8 cellular contexts compared by ENCODE assay signal in the genomic region with DNA sequence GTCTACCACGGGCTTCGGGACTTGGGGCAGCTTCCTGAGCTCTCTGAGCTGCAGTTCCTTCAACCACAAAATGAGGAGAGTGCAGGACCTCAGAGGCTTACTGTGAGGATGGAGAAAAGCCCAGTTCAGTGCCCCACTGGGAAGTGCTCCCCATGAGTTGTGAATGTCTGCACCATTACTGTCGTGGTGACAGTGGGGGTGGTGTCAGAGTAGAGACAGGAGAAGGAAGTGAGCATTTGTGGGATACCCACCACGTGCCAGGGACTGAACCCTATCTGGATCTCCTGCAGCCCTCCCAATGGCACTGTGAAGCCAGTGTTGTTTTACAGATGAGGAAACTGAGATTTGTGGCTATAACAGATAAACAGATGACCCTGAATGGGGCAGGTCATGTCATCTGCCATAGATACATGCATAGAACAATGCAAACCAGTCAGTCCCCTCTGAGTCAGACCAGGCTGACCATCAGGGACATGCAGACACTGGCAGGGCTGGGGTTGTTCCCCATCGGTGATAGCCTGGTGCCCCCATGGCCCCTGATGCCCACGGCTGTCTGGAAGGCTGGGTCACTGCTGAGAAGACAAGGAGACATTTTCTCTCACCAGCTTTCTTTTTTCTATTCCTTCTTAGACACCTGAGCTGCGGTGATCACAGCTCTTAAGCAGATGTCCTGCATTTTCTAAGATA.
A peak's percentile ranks its signal among the peaks of the same experiment; 100 is the strongest.
DNase-seq lines count a peak whose midpoint lies in the region; ATAC-seq, FAIRE-seq and TF ChIP-seq lines count a peak whose summit lies in the region.

No MANE protein-coding gene starts in this region.

- in situ Hi-C loops in HepG2 (cut with HindIII; ENCODE audit: extremely low pct_ligation_motif_present, low pct_unique_long_range_greater_than_20kb), result no loop called here

- TF ChIP-seq POLR2A in HepG2 (IDR thresholded peaks at IDR 0.05; ENCODE audit: insufficient read depth in 1 of 2, low read depth in 2 of 2, low read length in 2 of 2), result no peak
- no peak for TF ChIP-seq POLR2A in vagina (IDR thresholded peaks at IDR 0.05)

- peaks cover 10% of the 10 kb centered on the region for H4K20me1 ChIP-seq in HepG2 (ENCODE audit: insufficient read depth, low read length)

- intact Hi-C loops in left ventricle myocardium inferior (cut with micrococcal nuclease), result loop anchor here (10.0 kb wide), 1 partner anchor 113 kb away; no protein-coding TSS in a partner anchor
- intact Hi-C loops in left ventricle myocardium superior (cut with micrococcal nuclease), result no loop called here
- intact Hi-C loops in activated B cell treated with CpG ODN at 0.5 μM for 24 hours (cut with micrococcal nuclease), result loop anchor here (5.0 kb wide), 3 partner anchors 60 to 140 kb away; partner anchors contain the start of gene EMILIN2
- intact Hi-C loops in HepG2 (cut with micrococcal nuclease; ENCODE audit: unreplicated experiment), result loop anchor here (10.0 kb wide), 1 partner anchor 143 kb away; no protein-coding TSS in a partner anchor
- intact Hi-C loops in vagina (cut with DNase I), result loop anchor here (10.0 kb wide), 1 partner anchor 143 kb away; no protein-coding TSS in a partner anchor

- no peak for TF ChIP-seq CTCF in left ventricle myocardium inferior (IDR thresholded peaks at IDR 0.05; ENCODE audit: borderline replicate concordance)
- no peak for TF ChIP-seq CTCF in activated B cell treated with CpG ODN at 0.5 μM for 24 hours (IDR thresholded peaks at IDR 0.05)
- TF ChIP-seq CTCF in HepG2 (CRISPR knock-in tag; IDR thresholded peaks at IDR 0.05), result no peak
- TF ChIP-seq CTCF in vagina (IDR thresholded peaks at IDR 0.05), result no peak

- DNase-seq in left ventricle myocardium inferior, result no peak
- no peak for DNase-seq in left ventricle myocardium superior
- no peak for DNase-seq in activated B cell treated with CpG ODN at 0.5 μM for 24 hours
- no peak for DNase-seq in HepG2 (ENCODE audit: low spot score)
- no peak for DNase-seq in vagina (ENCODE audit: extremely low spot score in 2 of 2)
- DNase-seq in amygdala (lab: John Stamatoyannopoulos, UW), result no peak
- no peak for DNase-seq in SW480 (ENCODE audit: low spot score)

- peaks cover 17% of the 10 kb centered on the region for H3K4me1 Mint-ChIP-seq in activated B cell treated with CpG ODN at 0.5 μM for 24 hours

- no peak for ATAC-seq in left ventricle myocardium superior
- no peak for ATAC-seq in activated B cell treated with CpG ODN at 0.5 μM for 24 hours (ENCODE audit: low read depth)
- peak; percentile 1; the same call in 1 of the 3 replicates for ATAC-seq in HepG2
- no peak for ATAC-seq in GM21360 (IDR thresholded peaks at IDR 0.05; ENCODE audit: unreplicated experiment)

- H3K4me1 ChIP-seq in left ventricle myocardium inferior, result peaks cover 53% of the 10 kb centered on the region
- peaks cover 24% of the 10 kb centered on the region for H3K4me1 ChIP-seq in HepG2 (ENCODE audit: insufficient read depth, low read length)
- peaks cover 30% of the 10 kb centered on the region for H3K4me1 ChIP-seq in vagina

- H3K27me3 Mint-ChIP-seq in activated B cell treated with CpG ODN at 0.5 μM for 24 hours, result no peaks in the 10 kb centered on the region

- H3K9me3 Mint-ChIP-seq in activated B cell treated with CpG ODN at 0.5 μM for 24 hours, result no peaks in the 10 kb centered on the region

- peaks cover 38% of the 10 kb centered on the region for H3K36me3 Mint-ChIP-seq in activated B cell treated with CpG ODN at 0.5 μM for 24 hours (ENCODE audit: low read depth)

- no peaks in the 10 kb centered on the region for H3K9me3 ChIP-seq in left ventricle myocardium inferior (replicated peaks)
- no peaks in the 10 kb centered on the region for H3K9me3 ChIP-seq in HepG2 (ENCODE audit: low read length)
- no peaks in the 10 kb centered on the region for H3K9me3 ChIP-seq in vagina

- BruUV-seq in HepG2 (replicated peaks; lab: Mats Ljungman, UMichigan), result no TSS peak

- POLR2A ChIA-PET in activated B cell treated with CpG ODN at 0.5 μM for 24 hours (lab: Charles Lee), result no interaction called here
- POLR2A ChIA-PET in HepG2 (lab: Yijun Ruan, JAX), result interaction anchor here (0.9 kb wide), 1 partner anchor 10 kb away, joined by 3 read pairs; no protein-coding TSS in a partner anchor

- H3K27me3 ChIP-seq in left ventricle myocardium inferior (ENCODE audit: low read depth) (no peaks in the 10 kb centered on the region), HepG2 (ENCODE audit: control insufficient read depth in 1 of 2, insufficient read depth in 2 of 2, low read length in 2 of 2) (peaks cover 0 to 13% of the 10 kb centered on the region in 2 experiments; a peak in 3 of 5 replicates), vagina (no peaks in the 10 kb centered on the region)

- peak overlapping the region; percentile 77 for H3K4me2 ChIP-seq in HepG2 (ENCODE audit: low read depth, low read length)

- FAIRE-seq in HepG2 (lab: Jason Lieb, UNC), result no peak

- H3K9ac ChIP-seq in HepG2 (ENCODE audit: insufficient read depth, low read depth, low read length), result peak overlapping the region; percentile 90

- H2AFZ ChIP-seq in HepG2 (ENCODE audit: low read length), result no peak overlapping the region

- peaks cover 24% of the 10 kb centered on the region for H3K36me3 ChIP-seq in left ventricle myocardium inferior
- H3K36me3 ChIP-seq in HepG2 (replicated peaks in 1 of 2; ENCODE audit: control insufficient read depth in 1 of 2, insufficient read depth in 2 of 2, low read length in 2 of 2), result peaks cover 13 to 34% of the 10 kb centered on the region in 2 experiments
- peaks cover 0 to 10% of the 10 kb centered on the region in 2 donors for H3K36me3 ChIP-seq in vagina

- 83% methylated on average over 6 of the region's 7 CpGs for WGBS in HepG2 (ENCODE audit: low lambda C conversion rate)

- H3K27ac Mint-ChIP-seq in activated B cell treated with CpG ODN at 0.5 μM for 24 hours, result no peak overlapping the region

- TF ChIP-seq EP300 in HepG2 (IDR thresholded peaks at IDR 0.05; ENCODE audit: low read depth in 2 of 2, low read length in 2 of 2), result no peak
- no peak for TF ChIP-seq EP300 in HepG2 (CRISPR knock-in tag; IDR thresholded peaks at IDR 0.05; ENCODE audit: borderline replicate concordance)

- peaks cover 8% of the 10 kb centered on the region for H3K79me2 ChIP-seq in HepG2 (ENCODE audit: insufficient read depth, low read length)

- peak overlapping the region; percentile 71 for H3K4me3 Mint-ChIP-seq in activated B cell treated with CpG ODN at 0.5 μM for 24 hours

- CTCF ChIA-PET in activated B cell treated with CpG ODN at 0.5 μM for 24 hours (lab: Charles Lee) (interaction anchor here (1.2 kb wide), 1 partner anchor 138 kb away, joined by 4 read pairs; no protein-coding TSS in a partner anchor), HepG2 (lab: Yijun Ruan, JAX; ENCODE audit: low intra/inter-chr PET ratio, low total read pairs) (no interaction called here)

- H3K27ac ChIP-seq in left ventricle myocardium inferior (replicated peaks), result peak overlapping the region; percentile 73
- H3K27ac ChIP-seq in HepG2 (ENCODE audit: extremely low read length, insufficient read depth, low read length), result peak overlapping the region; percentile 80
- peak overlapping the region; percentile 91 for H3K27ac ChIP-seq in vagina

- no peak for TF ChIP-seq RAD21 in HepG2 (CRISPR knock-in tag; IDR thresholded peaks at IDR 0.05)

- peak overlapping the region; percentile 76 for H3K4me3 ChIP-seq in left ventricle myocardium inferior
- peak overlapping the region; percentile 81 to 89 (median 86) for H3K4me3 ChIP-seq in HepG2 (replicated peaks in 1 of 3; ENCODE audit: insufficient read depth in 1 of 3, low read depth in 2 of 3, low read length in 3 of 3)
- peak overlapping the region; percentile 55 to 70 for H3K4me3 ChIP-seq in vagina

TF ChIP-seq in HepG2, 621 proteins besides CTCF, POLR2A, EP300 and RAD21:
- no peak for TF ChIP-seq MLX (CRISPR knock-in tag; IDR thresholded peaks at IDR 0.05)
- TF ChIP-seq MAF1 (CRISPR knock-in tag; IDR thresholded peaks at IDR 0.05; ENCODE audit: borderline replicate concordance), result 0 out of 2 replicates have a peak, but pooled peaks have one; percentile 6
- no peak for TF ChIP-seq ATF7 (IDR thresholded peaks at IDR 0.05)
- TF ChIP-seq ATF7 (CRISPR knock-in tag; IDR thresholded peaks at IDR 0.05), result 0 out of 2 replicates have a peak, but pooled peaks have one; percentile 4
- TF ChIP-seq MEIS1 (CRISPR knock-in tag; IDR thresholded peaks at IDR 0.05; ENCODE audit: borderline replicate concordance), result no peak
- 0 out of 2 replicates have a peak, but pooled peaks have one; percentile 23 for TF ChIP-seq TP53 (CRISPR knock-in tag; conservative IDR thresholded peaks at IDR 0.05)
- TF ChIP-seq PRDM4 (CRISPR knock-in tag; IDR thresholded peaks at IDR 0.05; ENCODE audit: borderline replicate concordance), result no peak
- TF ChIP-seq SP1 (IDR thresholded peaks at IDR 0.05), result no peak
- TF ChIP-seq SP1 (CRISPR knock-in tag; IDR thresholded peaks at IDR 0.05), result 0 out of 2 replicates have a peak, but pooled peaks have one; percentile 14
- TF ChIP-seq TEAD3 (CRISPR knock-in tag; optimal IDR thresholded peaks at IDR 0.05; ENCODE audit: borderline replicate concordance), result no peak
- TF ChIP-seq KDM1A (CRISPR knock-in tag; IDR thresholded peaks at IDR 0.05), result no peak
- no peak for TF ChIP-seq SRSF1 (optimal IDR thresholded peaks at IDR 0.05; ENCODE audit: low read depth, low read length)
- no peak for TF ChIP-seq AKAP8 (CRISPR knock-in tag; IDR thresholded peaks at IDR 0.05)
